1 cellular context compared by ENCODE assay signal in the genomic region with DNA sequence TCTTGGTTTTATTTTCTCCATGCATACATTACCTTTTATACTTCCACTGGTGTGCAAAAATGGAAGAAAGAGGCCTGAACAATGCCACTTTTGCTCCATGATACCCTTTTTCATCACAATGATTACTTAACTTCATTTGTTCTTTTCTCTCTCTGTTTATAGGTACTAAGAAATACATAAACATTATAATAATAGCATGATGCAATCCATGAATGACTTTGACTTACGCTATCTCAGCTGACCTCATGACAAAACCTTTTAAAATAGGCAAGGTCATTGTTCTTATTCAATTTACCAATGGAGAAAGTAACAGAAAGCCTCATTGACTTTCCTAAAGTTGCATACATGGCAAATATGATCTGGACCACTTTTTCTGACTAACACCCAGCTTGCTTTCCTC.
A peak's percentile ranks its signal among the peaks of the same experiment; 100 is the strongest.
TF ChIP-seq lines count a peak whose summit lies in the region.

No MANE protein-coding gene starts in this region.

TF ChIP-seq in K562, 482 proteins besides CTCF, POLR2A, EP300 and RAD21 (continued from another document):
- TF ChIP-seq TRIM24 (IDR thresholded peaks at IDR 0.05) (peak in 1 of 2 experiments; percentile 25; a peak in 1 of 4 replicates), MCM5 (IDR thresholded peaks at IDR 0.05; ENCODE audit: low read depth) (no peak), CEBPG (CRISPR knock-in tag; IDR thresholded peaks at IDR 0.05) (no peak), CEBPG (tag; conservative IDR thresholded peaks at IDR 0.05 in 1 of 2, IDR thresholded peaks at IDR 0.05 in 1 of 2) (peak; percentile 66 to 79), JUND (IDR thresholded peaks at IDR 0.05; ENCODE audit: borderline replicate concordance, low read depth, low read length) (0 out of 2 replicates have a peak, but pooled peaks have one; percentile 14), JUND (tag; IDR thresholded peaks at IDR 0.05; ENCODE audit: borderline replicate concordance, low read depth, low read length) (no peak), DDX20 (tag; IDR thresholded peaks at IDR 0.05; ENCODE audit: low read depth) (no peak), ZNF41 (CRISPR knock-in tag; conservative IDR thresholded peaks at IDR 0.05) (no peak)
- TF ChIP-seq, protein P1, sequence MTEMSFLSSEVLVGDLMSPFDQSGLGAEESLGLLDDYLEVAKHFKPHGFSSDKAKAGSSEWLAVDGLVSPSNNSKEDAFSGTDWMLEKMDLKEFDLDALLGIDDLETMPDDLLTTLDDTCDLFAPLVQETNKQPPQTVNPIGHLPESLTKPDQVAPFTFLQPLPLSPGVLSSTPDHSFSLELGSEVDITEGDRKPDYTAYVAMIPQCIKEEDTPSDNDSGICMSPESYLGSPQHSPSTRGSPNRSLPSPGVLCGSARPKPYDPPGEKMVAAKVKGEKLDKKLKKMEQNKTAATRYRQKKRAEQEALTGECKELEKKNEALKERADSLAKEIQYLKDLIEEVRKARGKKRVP (CRISPR knock-in tag; IDR thresholded peaks at IDR 0.05), result peak; percentile 57; the same call in 1 of the 2 replicates
- TF ChIP-seq, protein P2, sequence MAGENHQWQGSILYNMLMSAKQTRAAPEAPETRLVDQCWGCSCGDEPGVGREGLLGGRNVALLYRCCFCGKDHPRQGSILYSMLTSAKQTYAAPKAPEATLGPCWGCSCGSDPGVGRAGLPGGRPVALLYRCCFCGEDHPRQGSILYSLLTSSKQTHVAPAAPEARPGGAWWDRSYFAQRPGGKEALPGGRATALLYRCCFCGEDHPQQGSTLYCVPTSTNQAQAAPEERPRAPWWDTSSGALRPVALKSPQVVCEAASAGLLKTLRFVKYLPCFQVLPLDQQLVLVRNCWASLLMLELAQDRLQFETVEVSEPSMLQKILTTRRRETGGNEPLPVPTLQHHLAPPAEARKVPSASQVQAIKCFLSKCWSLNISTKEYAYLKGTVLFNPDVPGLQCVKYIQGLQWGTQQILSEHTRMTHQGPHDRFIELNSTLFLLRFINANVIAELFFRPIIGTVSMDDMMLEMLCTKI (IDR thresholded peaks at IDR 0.05; ENCODE audit: partially characterized antibody), result no peak
- TF ChIP-seq, protein P3, sequence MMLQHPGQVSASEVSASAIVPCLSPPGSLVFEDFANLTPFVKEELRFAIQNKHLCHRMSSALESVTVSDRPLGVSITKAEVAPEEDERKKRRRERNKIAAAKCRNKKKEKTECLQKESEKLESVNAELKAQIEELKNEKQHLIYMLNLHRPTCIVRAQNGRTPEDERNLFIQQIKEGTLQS (IDR thresholded peaks at IDR 0.05), result peak; percentile 72
- TF ChIP-seq, protein P3 (CRISPR knock-in tag; conservative IDR thresholded peaks at IDR 0.05), result no peak
